In genomic region chr14:50331596-50331995, GRCh38 we compare ENCODE assay signal across 25 cellular contexts.
"Had no signal": no experiment of that assay in that cellular context is flagged by ENCODE, and none has a peak within 500 bp of the region (broad histone marks: within the 10 kb centered on the region; RNA-seq: fewer than 3 reads in every experiment).

No MANE protein-coding gene starts in this region.

- H3K36me3 ChIP-seq: prostate gland had no signal

- H3K27me3 Mint-ChIP-seq: naive thymus-derived CD8-positive, alpha-beta T cell; stimulated activated naive B cell treated with anti-CD40 and anti-IgM and Interleukin-4, amounts not matched to agents 10 μg/mL and 1 μg/mL and 100 μg/mL, for 72 hours; type B pancreatic cell had no signal

- H3K4me3 ChIP-seq: left lung, lower lobe of right lung, pancreas, prostate gland, skin epidermis, tibial nerve had no signal

- H3K9me3 Mint-ChIP-seq: immature natural killer cell; naive thymus-derived CD8-positive, alpha-beta T cell; stimulated activated naive B cell treated with anti-CD40 and anti-IgM and Interleukin-4, amounts not matched to agents 10 μg/mL and 1 μg/mL and 100 μg/mL, for 72 hours; type B pancreatic cell had no signal

- H3K27me3 ChIP-seq: left lung, pancreas, tibial nerve had no signal

- H3K27ac ChIP-seq: left lung, lower lobe of right lung, pancreas, prostate gland, skin epidermis had no signal

- H3K4me3 Mint-ChIP-seq: immature natural killer cell; naive thymus-derived CD8-positive, alpha-beta T cell; stimulated activated naive B cell treated with anti-CD40 and anti-IgM and Interleukin-4, amounts not matched to agents 10 μg/mL and 1 μg/mL and 100 μg/mL, for 72 hours; type B pancreatic cell had no signal

- ATAC-seq: left colon; left lung; lower lobe of right lung; naive thymus-derived CD8-positive, alpha-beta T cell; pancreas; right cardiac atrium; sciatic nerve; stimulated activated naive B cell treated with anti-CD40 and anti-IgM and Interleukin-4, amounts not matched to agents 10 μg/mL and 1 μg/mL and 100 μg/mL, for 72 hours; stimulated activated naive CD8-positive, alpha-beta T cell treated with anti-CD3 and anti-CD28 coated beads, Interleukin-15, Interleukin-2, amounts not matched to agents 100 U/mL and 50 U/mL, for 24 hours had no signal

- H3K9me3 ChIP-seq: left lung, lower lobe of right lung, pancreas, prostate gland, tibial nerve had no signal

- H3K27ac Mint-ChIP-seq: stimulated activated naive B cell treated with anti-CD40 and anti-IgM and Interleukin-4, amounts not matched to agents 10 μg/mL and 1 μg/mL and 100 μg/mL, for 72 hours; type B pancreatic cell had no signal

- DNase-seq: hypothalamus; immature natural killer cell; kidney; left colon; left lung; lower lobe of right lung; mammary epithelial cell; mesenchymal stem cell; naive thymus-derived CD8-positive, alpha-beta T cell; pancreas; posterior cingulate gyrus; retina; right cardiac atrium; stimulated activated CD4-positive, alpha-beta T cell treated with anti-CD3 and anti-CD28 coated beads, Interleukin-12 subunit alpha, Interleukin-12 subunit beta, amount 100 ng/mL, for 4 hours; stimulated activated CD4-positive, alpha-beta T cell treated with anti-CD3 and anti-CD28 coated beads, Interleukin-15, amount 100 ng/mL, for 24 hours; stimulated activated CD4-positive, alpha-beta T cell treated with anti-CD3 and anti-CD28 coated beads, Interleukin-2, amount 100 ng/mL, for 24 hours; stimulated activated CD4-positive, alpha-beta T cell treated with anti-CD3 and anti-CD28 coated beads, Interleukin-4, amount 100 ng/mL, for 1 hour; stimulated activated naive B cell treated with anti-CD40 and anti-IgM and Interleukin-4, amounts not matched to agents 10 μg/mL and 1 μg/mL and 100 μg/mL, for 72 hours; stimulated activated naive CD8-positive, alpha-beta T cell treated with anti-CD3 and anti-CD28 coated beads, Interleukin-15, Interleukin-2, amounts not matched to agents 100 U/mL and 50 U/mL, for 24 hours; substantia nigra had no signal
